ENCODE assay signal across 14 cellular contexts in genomic region chr3:72334681-72335457, GRCh38.
DNase-seq lines count a peak whose midpoint lies in the region; ATAC-seq lines count a peak whose summit lies in the region.
"Had no signal": no experiment of that assay in that cellular context is flagged by ENCODE, and none has a peak within 500 bp of the region (broad histone marks: within the 10 kb centered on the region; RNA-seq: fewer than 3 reads in every experiment).

No MANE protein-coding gene starts in this region.

- DNase-seq in NCI-H524 (lab: John Stamatoyannopoulos, UW) (peak; percentile 49 to 62), NCI-H524 treated with DMSO at 0.1 percent for 48 hours (lab: John Stamatoyannopoulos, UW) (no peak), SHP77 treated with DMSO at 0.1 percent for 48 hours (lab: John Stamatoyannopoulos, UW) (peak; percentile 3), hippocampal formation (lab: John Stamatoyannopoulos, UW) (peak; percentile 88 to 90), superior temporal gyrus (ENCODE audit: extremely low spot score) (peak; percentile 95), kidney glomerular epithelial cell (lab: John Stamatoyannopoulos, UW) (no peak)
- DNase-seq in activated naive CD4-positive, alpha-beta T cell treated with Interleukin-2 at 50 U/mL for 16 hours: no peak
- DNase-seq: activated CD8-positive, alpha-beta memory T cell treated with anti-CD3 and anti-CD28 coated beads for 24 hours; activated naive CD4-positive, alpha-beta T cell treated with anti-CD3 and anti-CD28 coated beads for 36 hours; central memory CD4-positive, alpha-beta T cell; Kasumi-1; stimulated activated CD8-positive, alpha-beta memory T cell treated with anti-CD3 and anti-CD28 coated beads, Interleukin-4, amount 100 ng/mL, for 48 hours had no signal

- no peak for ATAC-seq in HG02759 (IDR thresholded peaks at IDR 0.05; ENCODE audit: unreplicated experiment)
- ATAC-seq: Panc1 had no signal

Comparison
In these comparisons a context has a peak if more than half of its experiments do, and no peak if none do; other contexts are left out.
1. DNase-seq: peak in NCI-H524 (2 of 2), SHP77 treated with DMSO at 0.1 percent for 48 hours (single experiment), hippocampal formation (2 of 2) and superior temporal gyrus (single experiment); none in NCI-H524 treated with DMSO at 0.1 percent for 48 hours (single experiment), kidney glomerular epithelial cell (single experiment) and activated naive CD4-positive, alpha-beta T cell treated with Interleukin-2 at 50 U/mL for 16 hours (single experiment).